ENCODE assay signal across 8 cellular contexts in the genomic region with DNA sequence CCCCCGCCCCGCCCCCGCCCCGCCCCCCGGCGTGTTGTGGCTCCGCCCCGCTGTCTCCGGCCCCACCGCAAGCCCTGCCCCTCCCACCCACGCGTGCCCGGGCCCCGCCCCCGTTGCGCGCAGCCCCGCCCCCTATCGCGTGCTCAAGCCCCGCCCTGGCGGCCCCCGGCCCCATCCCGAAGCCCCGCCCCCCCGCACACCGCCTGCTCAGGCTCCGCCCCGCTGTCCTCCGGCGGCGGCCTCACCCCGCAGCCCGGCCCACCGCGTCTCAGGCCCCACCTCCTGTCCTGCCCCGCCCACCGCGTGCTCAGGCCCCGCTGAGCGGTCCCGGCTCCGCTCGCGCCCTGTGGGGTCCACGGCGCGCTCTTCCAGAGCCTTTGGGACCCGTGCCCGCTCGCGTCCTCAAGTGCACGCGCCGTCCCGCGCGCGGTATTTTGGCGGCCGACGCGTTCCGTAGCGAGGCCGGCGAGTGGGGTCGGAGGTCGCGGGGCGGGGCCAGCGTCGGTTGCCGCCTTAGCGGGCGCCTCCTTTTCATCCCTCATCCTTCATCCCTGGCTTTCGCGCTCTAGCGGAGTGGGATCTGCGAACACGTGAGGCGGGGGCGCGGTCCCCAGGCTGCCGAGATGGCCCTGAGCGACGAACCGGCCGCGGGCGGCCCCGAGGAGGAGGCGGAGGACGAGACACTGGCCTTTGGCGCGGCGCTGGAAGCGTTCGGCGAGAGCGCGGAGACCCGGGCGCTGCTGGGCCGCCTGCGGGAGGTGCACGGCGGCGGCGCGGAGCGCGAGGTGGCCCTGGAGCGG. TPM values are rescaled to one million over a fixed set of nuclear protein-coding genes. Genes with fewer than 3 reads are reported as not detected.
A peak's percentile ranks its signal among the peaks of the same experiment; 100 is the strongest.
DNase-seq lines count a peak whose midpoint lies in the region; ATAC-seq, FAIRE-seq and TF ChIP-seq lines count a peak whose summit lies in the region.

A gene (plus strand): TSS at position 495 of the 800 bp plus-strand sequence. CDS start 129 bp downstream, at position 624.

- FAIRE-seq in kidney (lab: Jason Lieb, UNC) = no peak

- no peaks in the 10 kb centered on the region for H3K9me3 ChIP-seq in kidney (ENCODE audit: control insufficient read depth in 1 of 2, low read length in 2 of 2)

- H3K4me1 ChIP-seq in kidney (ENCODE audit: control insufficient read depth in 1 of 2, insufficient read depth in 1 of 2, low read depth in 1 of 2, low read length in 2 of 2) = peaks cover 5 to 8% of the 10 kb centered on the region in 2 donors

- peak; percentile 99 for DNase-seq in AG08395 (ENCODE audit: low spot score)
- peak; percentile 77 for DNase-seq in NCI-H446 treated with DMSO at 0.1 percent for 48 hours (lab: John Stamatoyannopoulos, UW)
- peak; percentile 77 for DNase-seq in activated CD4-positive, alpha-beta T cell treated with anti-CD3 and anti-CD28 coated beads for 1 hour
- peak; percentile 85 for DNase-seq in cerebellar cortex (ENCODE audit: low spot score)
- peak; percentile 96 for DNase-seq in kidney
- DNase-seq in stimulated activated CD4-positive, alpha-beta T cell treated with anti-CD3 and anti-CD28 coated beads, Interleukin-12 subunit alpha, Interleukin-12 subunit beta, amount 100 ng/mL, for 48 hours (ENCODE audit: low read depth in 2 of 3, low spot score in 1 of 3) = peak; percentile 72 to 88 (median 86)

- intact Hi-C loops in kidney (cut with DNase I) = loop anchor here (10.0 kb wide), 1 partner anchor 97 kb away; no protein-coding TSS in a partner anchor

- H3K27ac ChIP-seq in kidney (ENCODE audit: low read depth in 2 of 2, low read length in 2 of 2) = peak within 1 kb of the TSS; percentile 76 to 81

- H3K9ac ChIP-seq in kidney (ENCODE audit: low read length in 2 of 2) = peak within 1 kb of the TSS; percentile 41 to 67

- TF ChIP-seq CTCF in kidney (IDR thresholded peaks at IDR 0.05; ENCODE audit: borderline replicate concordance, extremely low read depth, insufficient read depth) = no peak

- peak within 1 kb of the TSS; percentile 62 to 74 for H3K4me3 ChIP-seq in kidney (ENCODE audit: low read length in 2 of 2)

- no peaks in the 10 kb centered on the region for H3K36me3 ChIP-seq in kidney (ENCODE audit: control insufficient read depth in 1 of 2, insufficient read depth in 2 of 2, low read length in 2 of 2)

- ATAC-seq in GM19023 (IDR thresholded peaks at IDR 0.05; ENCODE audit: unreplicated experiment) (peak; percentile 71), HG03175 (IDR thresholded peaks at IDR 0.05; ENCODE audit: unreplicated experiment) (peak; percentile 72)

RNA-seq across cellular contexts. Expression of the gene that starts here (rescaled TPM):
- total RNA-seq in kidney = 72.8 TPM
- polyA plus RNA-seq in kidney (ENCODE audit: insufficient read depth, low read depth, low replicate concordance) = 78.7 TPM

Comparison
In these comparisons a context has a peak if more than half of its experiments do, and no peak if none do; other contexts are left out.
1. Peak in every context shown above with its lines: DNase-seq, ATAC-seq, H3K4me3 ChIP-seq and H3K27ac ChIP-seq.